19 cellular contexts compared by ENCODE assay signal in the genomic region with DNA sequence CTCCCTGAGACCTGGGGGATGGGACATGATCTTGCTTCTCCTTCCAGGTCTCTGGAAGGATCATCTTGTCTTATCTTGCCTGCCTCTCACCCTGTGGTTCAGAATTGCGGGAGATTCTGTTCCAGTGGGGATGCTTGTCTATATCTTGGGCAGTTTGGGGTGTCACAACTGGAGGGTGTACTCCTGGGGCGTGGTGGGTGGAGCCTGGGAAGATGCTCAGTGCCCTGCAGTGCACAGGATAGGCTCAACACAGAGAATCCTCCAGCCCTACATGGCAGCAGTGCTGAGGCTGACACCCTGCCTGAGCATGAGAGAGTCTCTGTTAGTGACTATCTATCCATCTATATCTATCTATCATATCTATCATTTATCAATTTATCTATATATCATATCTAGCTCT. TPM values are rescaled to one million over a fixed set of nuclear protein-coding genes. Genes with fewer than 3 reads are reported as not detected.
A peak's percentile ranks its signal among the peaks of the same experiment; 100 is the strongest.
DNase-seq lines count a peak whose midpoint lies in the region; ATAC-seq, FAIRE-seq and TF ChIP-seq lines count a peak whose summit lies in the region.
"Had no signal": no experiment of that assay in that cellular context is flagged by ENCODE, and none has a peak within 500 bp of the region (broad histone marks: within the 10 kb centered on the region; RNA-seq: fewer than 3 reads in every experiment).

No MANE protein-coding gene starts in this region.

- WGBS in A549 (ENCODE audit: missing lambda C conversion rate) = 30% methylated on average over 2 of the region's 2 CpGs

- no peaks in the 10 kb centered on the region for H3K4me1 ChIP-seq in A549
- H3K4me1 ChIP-seq in naive thymus-derived CD4-positive, alpha-beta T cell (ENCODE audit: control insufficient read depth in 2 of 2, insufficient read depth in 2 of 2, low read length in 2 of 2) = peaks cover 27 to 44% of the 10 kb centered on the region in 2 donors

- H3K9me3 Mint-ChIP-seq in activated CD4-positive, alpha-beta T cell treated with anti-CD3 and anti-CD28 coated beads for 36 hours (ENCODE audit: low read depth) = no peaks in the 10 kb centered on the region
- no peaks in the 10 kb centered on the region for H3K9me3 Mint-ChIP-seq in activated CD8-positive, alpha-beta memory T cell treated with anti-CD3 and anti-CD28 coated beads, Interleukin-2, amount 10 ng/mL, durations not matched to agents 7 days and 5 days (ENCODE audit: low read depth)
- no peaks in the 10 kb centered on the region for H3K9me3 Mint-ChIP-seq in naive thymus-derived CD4-positive, alpha-beta T cell
- no peaks in the 10 kb centered on the region for H3K9me3 Mint-ChIP-seq in type B pancreatic cell
- H3K9me3 Mint-ChIP-seq: H9 had no signal

- POLR2A ChIA-PET in activated CD4-positive, alpha-beta T cell treated with anti-CD3 and anti-CD28 coated beads for 36 hours (lab: Charles Lee) = no interaction called here
- POLR2A ChIA-PET in A549 (lab: Yijun Ruan, JAX) = no interaction called here
- POLR2A ChIA-PET in naive thymus-derived CD4-positive, alpha-beta T cell (lab: Charles Lee) = no interaction called here

- no peak for TF ChIP-seq POLR2A in A549 (IDR thresholded peaks at IDR 0.05; ENCODE audit: low read length)

- no peaks in the 10 kb centered on the region for H3K9me3 ChIP-seq in A549
- no peaks in the 10 kb centered on the region for H3K9me3 ChIP-seq in naive thymus-derived CD4-positive, alpha-beta T cell (ENCODE audit: control insufficient read depth in 2 of 3, low read length in 3 of 3)

- TF ChIP-seq EP300 in A549 (IDR thresholded peaks at IDR 0.05) = no peak

- peaks cover 2 to 27% (median 5%) of the 10 kb centered on the region in 3 experiments for H3K36me3 ChIP-seq in naive thymus-derived CD4-positive, alpha-beta T cell (ENCODE audit: control insufficient read depth in 2 of 3, insufficient read depth in 3 of 3, low read length in 3 of 3)

- H3K4me3 ChIP-seq in A549 = no peak overlapping the region
- no peak overlapping the region for H3K4me3 ChIP-seq in naive thymus-derived CD4-positive, alpha-beta T cell (ENCODE audit: low read length)
- H3K4me3 ChIP-seq: BLaER1 had no signal

- H3K36me3 Mint-ChIP-seq in activated CD4-positive, alpha-beta T cell treated with anti-CD3 and anti-CD28 coated beads for 36 hours (ENCODE audit: low read depth) = peaks cover 6% of the 10 kb centered on the region
- H3K36me3 Mint-ChIP-seq in activated CD8-positive, alpha-beta memory T cell treated with anti-CD3 and anti-CD28 coated beads, Interleukin-2, amount 10 ng/mL, durations not matched to agents 7 days and 5 days = peaks cover 9% of the 10 kb centered on the region
- peaks cover 0 to 9% (median 4%) of the 10 kb centered on the region in 5 donors for H3K36me3 Mint-ChIP-seq in naive thymus-derived CD4-positive, alpha-beta T cell
- no peaks in the 10 kb centered on the region for H3K36me3 Mint-ChIP-seq in type B pancreatic cell

- TF ChIP-seq CTCF in A549 (IDR thresholded peaks at IDR 0.05) = no peak
- no peak for TF ChIP-seq CTCF in type B pancreatic cell (conservative IDR thresholded peaks at IDR 0.05)

- H3K4me3 Mint-ChIP-seq in activated CD4-positive, alpha-beta T cell treated with anti-CD3 and anti-CD28 coated beads for 36 hours = no peak overlapping the region
- H3K4me3 Mint-ChIP-seq in activated CD8-positive, alpha-beta memory T cell treated with anti-CD3 and anti-CD28 coated beads, Interleukin-2, amount 10 ng/mL, durations not matched to agents 7 days and 5 days = no peak overlapping the region
- H3K4me3 Mint-ChIP-seq in naive thymus-derived CD4-positive, alpha-beta T cell = no peak overlapping the region
- H3K4me3 Mint-ChIP-seq in type B pancreatic cell = no peak overlapping the region
- H3K4me3 Mint-ChIP-seq: H9 had no signal

- peak; percentile 13 for ATAC-seq in activated CD4-positive, alpha-beta T cell treated with anti-CD3 and anti-CD28 coated beads for 36 hours
- ATAC-seq in A549 = peak; percentile 25 to 65; a peak in 2 of 6 replicates
- ATAC-seq in activated CD8-positive, alpha-beta memory T cell treated with anti-CD3 and anti-CD28 coated beads, Interleukin-2, amount 10 ng/mL, durations not matched to agents 7 days and 5 days = peak; percentile 40
- ATAC-seq in naive thymus-derived CD4-positive, alpha-beta T cell = peak; percentile 47

- peaks cover 8% of the 10 kb centered on the region for H3K4me1 Mint-ChIP-seq in activated CD4-positive, alpha-beta T cell treated with anti-CD3 and anti-CD28 coated beads for 36 hours
- peaks cover 6% of the 10 kb centered on the region for H3K4me1 Mint-ChIP-seq in activated CD8-positive, alpha-beta memory T cell treated with anti-CD3 and anti-CD28 coated beads, Interleukin-2, amount 10 ng/mL, durations not matched to agents 7 days and 5 days
- peaks cover 3 to 10% (median 8%) of the 10 kb centered on the region in 7 donors for H3K4me1 Mint-ChIP-seq in naive thymus-derived CD4-positive, alpha-beta T cell
- H3K4me1 Mint-ChIP-seq in type B pancreatic cell (ENCODE audit: unreplicated experiment) = no peaks in the 10 kb centered on the region
- H3K4me1 Mint-ChIP-seq: H9 had no signal

- no peak overlapping the region for H3K4me2 ChIP-seq in A549
- H3K4me2 ChIP-seq: BLaER1 had no signal

- H3K27ac ChIP-seq in A549 = no peak overlapping the region
- no peak overlapping the region for H3K27ac ChIP-seq in naive thymus-derived CD4-positive, alpha-beta T cell (ENCODE audit: low read depth, low read length)
- H3K27ac ChIP-seq: 22Rv1, BLaER1 had no signal

- peak; percentile 38 for DNase-seq in activated CD4-positive, alpha-beta T cell treated with anti-CD3 and anti-CD28 coated beads for 36 hours
- no peak for DNase-seq in activated CD4-positive, alpha-beta T cell treated with anti-CD3 and anti-CD28 coated beads for 4 hours
- DNase-seq in A549 (ENCODE audit: low read depth in 1 of 2, low spot score in 1 of 2) (no peak), inferior parietal cortex (ENCODE audit: extremely low spot score) (no peak), type B pancreatic cell (ENCODE audit: extremely low spot score, unreplicated experiment) (no peak), NCI-H2081 (lab: John Stamatoyannopoulos, UW) (no peak)
- DNase-seq in activated CD8-positive, alpha-beta memory T cell treated with anti-CD3 and anti-CD28 coated beads, Interleukin-2, amount 10 ng/mL, durations not matched to agents 7 days and 5 days = peak; percentile 41
- peak in 1 of 9 donors; percentile 16 for DNase-seq in naive thymus-derived CD4-positive, alpha-beta T cell
- DNase-seq: DMS 273 treated with DMSO at 0.1 percent for 48 hours, EL, H9, IMR-90, MV-4-11, NCI-H1417 treated with DMSO at 0.1 percent for 48 hours, NCI-H2029 treated with DMSO at 0.1 percent for 48 hours, NCI-H524 had no signal

- CTCF ChIA-PET in activated CD4-positive, alpha-beta T cell treated with anti-CD3 and anti-CD28 coated beads for 36 hours (lab: Charles Lee) = no interaction called here
- CTCF ChIA-PET in A549 (lab: Yijun Ruan, JAX) = no interaction called here
- CTCF ChIA-PET in activated CD8-positive, alpha-beta memory T cell treated with anti-CD3 and anti-CD28 coated beads, Interleukin-2, amount 10 ng/mL, durations not matched to agents 7 days and 5 days (lab: Charles Lee) = no interaction called here
- CTCF ChIA-PET in naive thymus-derived CD4-positive, alpha-beta T cell (lab: Charles Lee) = no interaction called here

- H3K27ac Mint-ChIP-seq in activated CD4-positive, alpha-beta T cell treated with anti-CD3 and anti-CD28 coated beads for 36 hours = no peak overlapping the region
- H3K27ac Mint-ChIP-seq in activated CD8-positive, alpha-beta memory T cell treated with anti-CD3 and anti-CD28 coated beads, Interleukin-2, amount 10 ng/mL, durations not matched to agents 7 days and 5 days = no peak overlapping the region
- no peak overlapping the region for H3K27ac Mint-ChIP-seq in naive thymus-derived CD4-positive, alpha-beta T cell
- no peak overlapping the region for H3K27ac Mint-ChIP-seq in type B pancreatic cell
- H3K27ac Mint-ChIP-seq: H9 had no signal

- no peaks in the 10 kb centered on the region for H3K27me3 ChIP-seq in naive thymus-derived CD4-positive, alpha-beta T cell (ENCODE audit: control insufficient read depth in 2 of 2, insufficient read depth in 2 of 2, low read length in 2 of 2)
- H3K27me3 ChIP-seq: BLaER1 had no signal

- no peak for TF ChIP-seq RAD21 in A549 (conservative IDR thresholded peaks at IDR 0.05 in 1 of 2, IDR thresholded peaks at IDR 0.05 in 1 of 2)

- H3K27me3 Mint-ChIP-seq in activated CD4-positive, alpha-beta T cell treated with anti-CD3 and anti-CD28 coated beads for 36 hours = no peaks in the 10 kb centered on the region
- no peaks in the 10 kb centered on the region for H3K27me3 Mint-ChIP-seq in activated CD8-positive, alpha-beta memory T cell treated with anti-CD3 and anti-CD28 coated beads, Interleukin-2, amount 10 ng/mL, durations not matched to agents 7 days and 5 days
- H3K27me3 Mint-ChIP-seq in naive thymus-derived CD4-positive, alpha-beta T cell = no peaks in the 10 kb centered on the region
- H3K27me3 Mint-ChIP-seq in type B pancreatic cell = no peaks in the 10 kb centered on the region

- FAIRE-seq in A549 (lab: Jason Lieb, UNC) = no peak
- FAIRE-seq: GM18507 had no signal

- intact Hi-C loops in activated CD4-positive, alpha-beta T cell treated with anti-CD3 and anti-CD28 coated beads for 36 hours (cut with DNase I, micrococcal nuclease) = loop anchor here in 1 of 2 experiments (2.0 to 5.0 kb wide), 3 partner anchors 47 to 75 kb away; no protein-coding TSS in a partner anchor
- intact Hi-C loops in naive thymus-derived CD4-positive, alpha-beta T cell (cut with micrococcal nuclease) = no loop called here

TF ChIP-seq in A549, 52 proteins besides CTCF, POLR2A, EP300 and RAD21 (continues in another document):
- no peak for TF ChIP-seq JUN (IDR thresholded peaks at IDR 0.05)
- no peak for TF ChIP-seq TFCP2L1 (CRISPR knock-in tag; IDR thresholded peaks at IDR 0.05)
- TF ChIP-seq, protein P1, sequence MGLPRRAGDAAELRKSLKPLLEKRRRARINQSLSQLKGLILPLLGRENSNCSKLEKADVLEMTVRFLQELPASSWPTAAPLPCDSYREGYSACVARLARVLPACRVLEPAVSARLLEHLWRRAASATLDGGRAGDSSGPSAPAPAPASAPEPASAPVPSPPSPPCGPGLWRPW (IDR thresholded peaks at IDR 0.05) = no peak
- no peak for TF ChIP-seq POLR2AphosphoS2 (conservative IDR thresholded peaks at IDR 0.05; ENCODE audit: low read length)

RNA-seq across cellular contexts. Expression of a gene that starts 7.7 kb away (rescaled TPM):
- total RNA-seq in activated CD4-positive, alpha-beta T cell treated with anti-CD3 and anti-CD28 coated beads for 36 hours = 10 to 100 TPM; 19.8 to 21.2 TPM
- polyA plus RNA-seq in A549 (2011; rRNA removed) (not detected in 2 replicates), A549 (2017; fragmentation: RNase III; extraction: RNeasy Plus Mini Kit Qiagen cat#74134 plus additional on column Dnase treatment) (0.03 TPM in 1 of 3 replicates, not detected in the others)
- 0.01 TPM in 1 of 2 replicates, not detected in the other for polyA plus RNA-seq in A549 (2012; cell fraction: cytosol; rRNA removed)
- polyA plus RNA-seq in A549 (2012; cell fraction: nucleus; rRNA removed) = not detected in 2 replicates
- polyA minus RNA-seq in A549 (2011; rRNA and poly(A)+ RNA removed) = not detected in 2 replicates
- total RNA-seq in activated CD8-positive, alpha-beta memory T cell treated with anti-CD3 and anti-CD28 coated beads, Interleukin-2, amount 10 ng/mL, durations not matched to agents 7 days and 5 days = 100 to 1,000 TPM in 1 of 2 experiments, 10 to 100 TPM in 1; 82.4 to 109 TPM
- 100 to 1,000 TPM; 109 to 158 (median 122) TPM for total RNA-seq in naive thymus-derived CD4-positive, alpha-beta T cell
- 100 to 1,000 TPM; 221 to 277 TPM for polyA plus RNA-seq in naive thymus-derived CD4-positive, alpha-beta T cell
- not detected in 2 replicates for total RNA-seq in type B pancreatic cell (ENCODE audit: low replicate concordance)
- total RNA-seq: H9, IMR-90 had no signal
- polyA plus RNA-seq: IMR-90 had no signal

Comparison
In these comparisons a context has a peak if more than half of its experiments do, and no peak if none do; other contexts are left out.
1. DNase-seq: peak in activated CD4-positive, alpha-beta T cell treated with anti-CD3 and anti-CD28 coated beads for 36 hours (single experiment) and activated CD8-positive, alpha-beta memory T cell treated with anti-CD3 and anti-CD28 coated beads, Interleukin-2, amount 10 ng/mL, durations not matched to agents 7 days and 5 days (single experiment); none in activated CD4-positive, alpha-beta T cell treated with anti-CD3 and anti-CD28 coated beads for 4 hours (0 of 2), A549 (0 of 2), inferior parietal cortex (single experiment), type B pancreatic cell (single experiment) and NCI-H2081 (0 of 2).
2. RNA of a gene that starts 7.7 kb away (total RNA-seq): 109 to 158 TPM in naive thymus-derived CD4-positive, alpha-beta T cell, 82.4 to 109 TPM in activated CD8-positive, alpha-beta memory T cell treated with anti-CD3 and anti-CD28 coated beads, Interleukin-2, amount 10 ng/mL, durations not matched to agents 7 days and 5 days and 19.8 to 21.2 TPM in activated CD4-positive, alpha-beta T cell treated with anti-CD3 and anti-CD28 coated beads for 36 hours; not detected in type B pancreatic cell; every median in the first group is over 10 times any median in the second.
3. Peak in every context shown above with its lines, with median percentiles within 50 percentile points of each other: ATAC-seq.